19 cellular contexts compared by ENCODE assay signal in the genomic region with DNA sequence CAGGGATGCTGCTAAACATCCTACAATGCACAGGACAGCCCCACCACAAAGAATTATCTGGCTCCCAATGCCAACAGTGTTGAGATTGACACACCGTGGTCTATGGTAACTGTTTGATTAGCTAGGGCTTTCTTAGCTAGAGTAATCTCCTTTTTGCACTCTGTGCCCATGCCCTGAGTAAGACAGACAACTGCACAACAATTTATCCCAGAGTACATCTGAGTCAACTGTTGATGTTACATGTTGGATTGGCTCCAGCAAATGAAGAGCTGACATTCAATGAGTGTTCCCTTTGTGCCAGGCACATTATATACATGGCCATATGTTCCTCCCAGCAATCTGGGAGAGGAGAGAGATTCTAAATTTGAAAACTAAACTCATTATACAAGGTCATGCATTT. TPM values are rescaled to one million over a fixed set of nuclear protein-coding genes. Genes with fewer than 3 reads are reported as not detected.
DNase-seq lines count a peak whose midpoint lies in the region; ATAC-seq and TF ChIP-seq lines count a peak whose summit lies in the region.
"Had no signal": no experiment of that assay in that cellular context is flagged by ENCODE, and none has a peak within 500 bp of the region (broad histone marks: within the 10 kb centered on the region; RNA-seq: fewer than 3 reads in every experiment).

No MANE protein-coding gene starts in this region.

- POLR2A ChIA-PET in activated CD4-positive, alpha-beta memory T cell treated with anti-CD3 and anti-CD28 coated beads for 36 hours (lab: Charles Lee): no interaction called here
- POLR2A ChIA-PET in activated CD4-positive, alpha-beta memory T cell treated with anti-CD3 and anti-CD28 coated beads, Interleukin-2, amount 10 ng/mL, durations not matched to agents 7 days and 5 days (lab: Charles Lee): interaction anchor here (1.2 to 1.6 kb wide), 2 partner anchors 37 to 77 kb away, joined by 4 to 5 read pairs; no protein-coding TSS in a partner anchor

- H3K36me3 Mint-ChIP-seq in activated CD4-positive, alpha-beta memory T cell treated with anti-CD3 and anti-CD28 coated beads for 36 hours: no peaks in the 10 kb centered on the region
- H3K36me3 Mint-ChIP-seq in activated CD4-positive, alpha-beta memory T cell treated with anti-CD3 and anti-CD28 coated beads, Interleukin-2, amount 10 ng/mL, durations not matched to agents 7 days and 5 days (ENCODE audit: low read depth): peaks cover 23% of the 10 kb centered on the region
- H3K36me3 Mint-ChIP-seq in brain (peaks cover 5% of the 10 kb centered on the region), nephron (ENCODE audit: low read depth) (no peaks in the 10 kb centered on the region)

- no peak for ATAC-seq in GM21367 (IDR thresholded peaks at IDR 0.05; ENCODE audit: unreplicated experiment)
- ATAC-seq: activated naive CD8-positive, alpha-beta T cell treated with anti-CD3 and anti-CD28 coated beads, Interleukin-2, amount 50 U/mL, for 24 hours; K562; lower lobe of right lung; pancreas had no signal

- CTCF ChIA-PET in activated CD4-positive, alpha-beta memory T cell treated with anti-CD3 and anti-CD28 coated beads for 36 hours (lab: Charles Lee): no interaction called here
- CTCF ChIA-PET in activated CD4-positive, alpha-beta memory T cell treated with anti-CD3 and anti-CD28 coated beads, Interleukin-2, amount 10 ng/mL, durations not matched to agents 7 days and 5 days (lab: Charles Lee): no interaction called here

- no peak for TF ChIP-seq CTCF in brain (conservative IDR thresholded peaks at IDR 0.05)
- no peak for TF ChIP-seq CTCF in nephron (IDR thresholded peaks at IDR 0.05; ENCODE audit: unreplicated experiment in 3 of 3)

- H3K27ac Mint-ChIP-seq in activated CD4-positive, alpha-beta memory T cell treated with anti-CD3 and anti-CD28 coated beads for 36 hours: peak overlapping the region; percentile 49
- H3K27ac Mint-ChIP-seq in activated CD4-positive, alpha-beta memory T cell treated with anti-CD3 and anti-CD28 coated beads, Interleukin-2, amount 10 ng/mL, durations not matched to agents 7 days and 5 days: no peak overlapping the region
- peak overlapping the region in 3 of 5 experiments; percentile 69 to 88 (median 81) for H3K27ac Mint-ChIP-seq in brain
- H3K27ac Mint-ChIP-seq in nephron: peak overlapping the region in 2 of 3 experiments; percentile 41 to 64
- H3K27ac Mint-ChIP-seq: activated naive CD8-positive, alpha-beta T cell treated with anti-CD3 and anti-CD28 coated beads, Interleukin-2, amount 50 U/mL, for 24 hours had no signal

- no peaks in the 10 kb centered on the region for H3K27me3 Mint-ChIP-seq in activated CD4-positive, alpha-beta memory T cell treated with anti-CD3 and anti-CD28 coated beads for 36 hours
- no peaks in the 10 kb centered on the region for H3K27me3 Mint-ChIP-seq in activated CD4-positive, alpha-beta memory T cell treated with anti-CD3 and anti-CD28 coated beads, Interleukin-2, amount 10 ng/mL, durations not matched to agents 7 days and 5 days
- no peaks in the 10 kb centered on the region for H3K27me3 Mint-ChIP-seq in brain
- H3K27me3 Mint-ChIP-seq in nephron (ENCODE audit: low read depth): no peaks in the 10 kb centered on the region
- H3K27me3 Mint-ChIP-seq: activated naive CD8-positive, alpha-beta T cell treated with anti-CD3 and anti-CD28 coated beads, Interleukin-2, amount 50 U/mL, for 24 hours had no signal

- DNase-seq in activated CD4-positive, alpha-beta memory T cell treated with anti-CD3 and anti-CD28 coated beads for 36 hours: no peak
- DNase-seq in activated CD4-positive, alpha-beta memory T cell treated with anti-CD3 and anti-CD28 coated beads, Interleukin-2, amount 10 ng/mL, durations not matched to agents 7 days and 5 days: no peak
- peak; percentile 75 for DNase-seq in NCI-H1694 treated with DMSO at 0.1 percent for 48 hours (lab: John Stamatoyannopoulos, UW)
- no peak for DNase-seq in DMS53 (lab: John Stamatoyannopoulos, UW)
- DNase-seq in T-helper 1 cell: no peak
- DNase-seq: activated naive CD8-positive, alpha-beta T cell treated with anti-CD3 and anti-CD28 coated beads, Interleukin-2, amount 50 U/mL, for 24 hours; DMS153; dorsolateral prefrontal cortex; glutamatergic neuron; lower lobe of right lung; NCI-H2029 treated with DMSO at 0.1 percent for 48 hours; pancreas; stimulated activated CD4-positive, alpha-beta T cell treated with anti-CD3 and anti-CD28 coated beads, Interleukin-15, amount 100 ng/mL, for 24 hours; upper lobe of left lung had no signal

- peaks cover 58% of the 10 kb centered on the region for H3K4me1 Mint-ChIP-seq in activated CD4-positive, alpha-beta memory T cell treated with anti-CD3 and anti-CD28 coated beads for 36 hours (ENCODE audit: low read depth)
- H3K4me1 Mint-ChIP-seq in activated CD4-positive, alpha-beta memory T cell treated with anti-CD3 and anti-CD28 coated beads, Interleukin-2, amount 10 ng/mL, durations not matched to agents 7 days and 5 days: peaks cover 59% of the 10 kb centered on the region
- peaks cover 46% of the 10 kb centered on the region for H3K4me1 Mint-ChIP-seq in brain
- peaks cover 22% of the 10 kb centered on the region for H3K4me1 Mint-ChIP-seq in nephron

- H3K4me3 Mint-ChIP-seq in activated CD4-positive, alpha-beta memory T cell treated with anti-CD3 and anti-CD28 coated beads for 36 hours: peak overlapping the region; percentile 20
- no peak overlapping the region for H3K4me3 Mint-ChIP-seq in activated CD4-positive, alpha-beta memory T cell treated with anti-CD3 and anti-CD28 coated beads, Interleukin-2, amount 10 ng/mL, durations not matched to agents 7 days and 5 days
- H3K4me3 Mint-ChIP-seq in brain (no peak overlapping the region), nephron (no peak overlapping the region)
- H3K4me3 Mint-ChIP-seq: activated naive CD8-positive, alpha-beta T cell treated with anti-CD3 and anti-CD28 coated beads, Interleukin-2, amount 50 U/mL, for 24 hours had no signal

- H3K9me3 Mint-ChIP-seq in activated CD4-positive, alpha-beta memory T cell treated with anti-CD3 and anti-CD28 coated beads for 36 hours: peaks cover 3% of the 10 kb centered on the region
- peaks cover 5% of the 10 kb centered on the region for H3K9me3 Mint-ChIP-seq in activated CD4-positive, alpha-beta memory T cell treated with anti-CD3 and anti-CD28 coated beads, Interleukin-2, amount 10 ng/mL, durations not matched to agents 7 days and 5 days
- peaks cover 5 to 10% (median 6%) of the 10 kb centered on the region in 5 experiments for H3K9me3 Mint-ChIP-seq in brain
- peaks cover 13% of the 10 kb centered on the region for H3K9me3 Mint-ChIP-seq in nephron

- intact Hi-C loops in activated CD4-positive, alpha-beta memory T cell treated with anti-CD3 and anti-CD28 coated beads for 36 hours (cut with micrococcal nuclease): no loop called here

RNA-seq across cellular contexts. Expression of a gene that starts 3.8 kb away (rescaled TPM):
- total RNA-seq in activated CD4-positive, alpha-beta memory T cell treated with anti-CD3 and anti-CD28 coated beads for 36 hours: under 1 TPM in 1 of 2 experiments, not detected in 1; 0.05 TPM
- total RNA-seq in activated CD4-positive, alpha-beta memory T cell treated with anti-CD3 and anti-CD28 coated beads, Interleukin-2, amount 10 ng/mL, durations not matched to agents 7 days and 5 days: not detected
- not detected for polyA plus RNA-seq in brain (ENCODE audit: insufficient read depth, low read depth, low replicate concordance)
- total RNA-seq: A673, K562, lower lobe of right lung, pancreas had no signal
- polyA plus RNA-seq: K562, pancreas had no signal
